1 cellular context compared by ENCODE assay signal in genomic region chr20:44776977-44777376, GRCh38.
TF ChIP-seq lines count a peak whose summit lies in the region.

No MANE protein-coding gene starts in this region.

TF ChIP-seq in HepG2, 621 proteins besides CTCF, POLR2A, EP300 and RAD21 (continued from another document and continues in another):
- TF ChIP-seq, protein P1, sequence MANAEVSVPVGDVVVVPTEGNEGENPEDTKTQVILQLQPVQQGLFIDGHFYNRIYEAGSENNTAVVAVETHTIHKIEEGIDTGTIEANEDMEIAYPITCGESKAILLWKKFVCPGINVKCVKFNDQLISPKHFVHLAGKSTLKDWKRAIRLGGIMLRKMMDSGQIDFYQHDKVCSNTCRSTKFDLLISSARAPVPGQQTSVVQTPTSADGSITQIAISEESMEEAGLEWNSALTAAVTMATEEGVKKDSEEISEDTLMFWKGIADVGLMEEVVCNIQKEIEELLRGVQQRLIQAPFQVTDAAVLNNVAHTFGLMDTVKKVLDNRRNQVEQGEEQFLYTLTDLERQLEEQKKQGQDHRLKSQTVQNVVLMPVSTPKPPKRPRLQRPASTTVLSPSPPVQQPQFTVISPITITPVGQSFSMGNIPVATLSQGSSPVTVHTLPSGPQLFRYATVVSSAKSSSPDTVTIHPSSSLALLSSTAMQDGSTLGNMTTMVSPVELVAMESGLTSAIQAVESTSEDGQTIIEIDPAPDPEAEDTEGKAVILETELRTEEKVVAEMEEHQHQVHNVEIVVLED (CRISPR knock-in tag; IDR thresholded peaks at IDR 0.05; ENCODE audit: borderline replicate concordance): no peak
- peak; percentile 82; the same call in 1 of the 2 replicates for TF ChIP-seq ZNF124 (CRISPR knock-in tag; IDR thresholded peaks at IDR 0.05)
- TF ChIP-seq, protein P2, sequence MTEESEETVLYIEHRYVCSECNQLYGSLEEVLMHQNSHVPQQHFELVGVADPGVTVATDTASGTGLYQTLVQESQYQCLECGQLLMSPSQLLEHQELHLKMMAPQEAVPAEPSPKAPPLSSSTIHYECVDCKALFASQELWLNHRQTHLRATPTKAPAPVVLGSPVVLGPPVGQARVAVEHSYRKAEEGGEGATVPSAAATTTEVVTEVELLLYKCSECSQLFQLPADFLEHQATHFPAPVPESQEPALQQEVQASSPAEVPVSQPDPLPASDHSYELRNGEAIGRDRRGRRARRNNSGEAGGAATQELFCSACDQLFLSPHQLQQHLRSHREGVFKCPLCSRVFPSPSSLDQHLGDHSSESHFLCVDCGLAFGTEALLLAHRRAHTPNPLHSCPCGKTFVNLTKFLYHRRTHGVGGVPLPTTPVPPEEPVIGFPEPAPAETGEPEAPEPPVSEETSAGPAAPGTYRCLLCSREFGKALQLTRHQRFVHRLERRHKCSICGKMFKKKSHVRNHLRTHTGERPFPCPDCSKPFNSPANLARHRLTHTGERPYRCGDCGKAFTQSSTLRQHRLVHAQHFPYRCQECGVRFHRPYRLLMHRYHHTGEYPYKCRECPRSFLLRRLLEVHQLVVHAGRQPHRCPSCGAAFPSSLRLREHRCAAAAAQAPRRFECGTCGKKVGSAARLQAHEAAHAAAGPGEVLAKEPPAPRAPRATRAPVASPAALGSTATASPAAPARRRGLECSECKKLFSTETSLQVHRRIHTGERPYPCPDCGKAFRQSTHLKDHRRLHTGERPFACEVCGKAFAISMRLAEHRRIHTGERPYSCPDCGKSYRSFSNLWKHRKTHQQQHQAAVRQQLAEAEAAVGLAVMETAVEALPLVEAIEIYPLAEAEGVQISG (CRISPR knock-in tag; IDR thresholded peaks at IDR 0.05): 0 out of 2 replicates have a peak, but pooled peaks have one; percentile 24
- TF ChIP-seq CERS6 (CRISPR knock-in tag; IDR thresholded peaks at IDR 0.05): no peak
- TF ChIP-seq DPF2 (CRISPR knock-in tag; IDR thresholded peaks at IDR 0.05; ENCODE audit: borderline replicate concordance, low read depth): no peak
- TF ChIP-seq ZNF180 (CRISPR knock-in tag; IDR thresholded peaks at IDR 0.05; ENCODE audit: borderline replicate concordance, low read depth): no peak
- TF ChIP-seq ZFP1 (CRISPR knock-in tag; IDR thresholded peaks at IDR 0.05): no peak
- TF ChIP-seq ZNF263 (CRISPR knock-in tag; IDR thresholded peaks at IDR 0.05): peak; percentile 39; the same call in 1 of the 2 replicates
- TF ChIP-seq ZNF441 (CRISPR knock-in tag; IDR thresholded peaks at IDR 0.05; ENCODE audit: borderline replicate concordance): peak; percentile 70
- no peak for TF ChIP-seq ZFP91 (CRISPR knock-in tag; IDR thresholded peaks at IDR 0.05; ENCODE audit: borderline replicate concordance)
- TF ChIP-seq, protein P3, sequence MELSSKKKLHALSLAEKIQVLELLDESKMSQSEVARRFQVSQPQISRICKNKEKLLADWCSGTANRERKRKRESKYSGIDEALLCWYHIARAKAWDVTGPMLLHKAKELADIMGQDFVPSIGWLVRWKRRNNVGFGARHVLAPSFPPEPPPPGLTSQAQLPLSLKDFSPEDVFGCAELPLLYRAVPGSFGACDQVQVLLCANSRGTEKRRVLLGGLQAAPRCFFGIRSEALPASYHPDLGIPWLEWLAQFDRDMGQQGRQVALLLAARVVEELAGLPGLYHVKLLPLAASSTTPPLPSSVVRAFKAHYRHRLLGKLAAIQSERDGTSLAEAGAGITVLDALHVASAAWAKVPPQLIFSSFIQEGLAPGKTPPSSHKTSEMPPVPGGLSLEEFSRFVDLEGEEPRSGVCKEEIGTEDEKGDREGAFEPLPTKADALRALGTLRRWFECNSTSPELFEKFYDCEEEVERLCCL (CRISPR knock-in tag; IDR thresholded peaks at IDR 0.05; ENCODE audit: borderline replicate concordance): no peak
- TF ChIP-seq SIN3A (IDR thresholded peaks at IDR 0.05; ENCODE audit: borderline replicate concordance, low read depth, low read length): no peak
- no peak for TF ChIP-seq HES4 (CRISPR knock-in tag; IDR thresholded peaks at IDR 0.05; ENCODE audit: borderline replicate concordance)
- TF ChIP-seq SOX5 (CRISPR knock-in tag; IDR thresholded peaks at IDR 0.05; ENCODE audit: borderline replicate concordance): peak; percentile 28; the same call in 1 of the 2 replicates
- TF ChIP-seq ZSCAN29 (CRISPR knock-in tag; conservative IDR thresholded peaks at IDR 0.05): no peak
- no peak for TF ChIP-seq RFX3 (CRISPR knock-in tag; IDR thresholded peaks at IDR 0.05)
- TF ChIP-seq SOX6 (IDR thresholded peaks at IDR 0.05): no peak
- no peak for TF ChIP-seq SOX6 (CRISPR knock-in tag; IDR thresholded peaks at IDR 0.05)
- TF ChIP-seq ZNF160 (CRISPR knock-in tag; IDR thresholded peaks at IDR 0.05): no peak
- TF ChIP-seq, protein P4, sequence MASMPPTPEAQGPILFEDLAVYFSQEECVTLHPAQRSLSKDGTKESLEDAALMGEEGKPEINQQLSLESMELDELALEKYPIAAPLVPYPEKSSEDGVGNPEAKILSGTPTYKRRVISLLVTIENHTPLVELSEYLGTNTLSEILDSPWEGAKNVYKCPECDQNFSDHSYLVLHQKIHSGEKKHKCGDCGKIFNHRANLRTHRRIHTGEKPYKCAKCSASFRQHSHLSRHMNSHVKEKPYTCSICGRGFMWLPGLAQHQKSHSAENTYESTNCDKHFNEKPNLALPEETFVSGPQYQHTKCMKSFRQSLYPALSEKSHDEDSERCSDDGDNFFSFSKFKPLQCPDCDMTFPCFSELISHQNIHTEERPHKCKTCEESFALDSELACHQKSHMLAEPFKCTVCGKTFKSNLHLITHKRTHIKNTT (CRISPR knock-in tag; IDR thresholded peaks at IDR 0.05): no peak
- TF ChIP-seq ATRX (CRISPR knock-in tag; IDR thresholded peaks at IDR 0.05; ENCODE audit: borderline replicate concordance): no peak
- no peak for TF ChIP-seq ZNF33B (CRISPR knock-in tag; IDR thresholded peaks at IDR 0.05)
- no peak for TF ChIP-seq ZNF841 (CRISPR knock-in tag; IDR thresholded peaks at IDR 0.05; ENCODE audit: borderline replicate concordance)
- no peak for TF ChIP-seq GRHL1 (CRISPR knock-in tag; conservative IDR thresholded peaks at IDR 0.05)
- TF ChIP-seq PTBP1 (IDR thresholded peaks at IDR 0.05; ENCODE audit: low read depth, low read length, poor library complexity, severe bottlenecking): no peak
- no peak for TF ChIP-seq KDM4B (CRISPR knock-in tag; IDR thresholded peaks at IDR 0.05)
- TF ChIP-seq PRPF4 (IDR thresholded peaks at IDR 0.05; ENCODE audit: low read depth, low read length, poor library complexity, severe bottlenecking): no peak
- TF ChIP-seq MXI1 (IDR thresholded peaks at IDR 0.05; ENCODE audit: borderline replicate concordance, low read depth, low read length): no peak
- TF ChIP-seq ZNF468 (CRISPR knock-in tag; IDR thresholded peaks at IDR 0.05): no peak
- TF ChIP-seq FLYWCH1 (CRISPR knock-in tag; IDR thresholded peaks at IDR 0.05): no peak
- TF ChIP-seq DNMT3B (CRISPR knock-in tag; conservative IDR thresholded peaks at IDR 0.05): 0 out of 2 replicates have a peak, but pooled peaks have one; percentile 69
- no peak for TF ChIP-seq TBX3 (IDR thresholded peaks at IDR 0.05; ENCODE audit: borderline replicate concordance)
- TF ChIP-seq JUNB (CRISPR knock-in tag; IDR thresholded peaks at IDR 0.05; ENCODE audit: borderline replicate concordance): no peak
- TF ChIP-seq HIVEP1 (CRISPR knock-in tag; IDR thresholded peaks at IDR 0.05): no peak
- TF ChIP-seq ZNF251 (CRISPR knock-in tag; IDR thresholded peaks at IDR 0.05): no peak
- no peak for TF ChIP-seq ZNF619 (CRISPR knock-in tag; IDR thresholded peaks at IDR 0.05)
- TF ChIP-seq NR2F6 (IDR thresholded peaks at IDR 0.05): no peak
- 0 out of 2 replicates have a peak, but pooled peaks have one; percentile 36 for TF ChIP-seq NR2F6 (CRISPR knock-in tag; IDR thresholded peaks at IDR 0.05)
- TF ChIP-seq ZNF580 (CRISPR knock-in tag; IDR thresholded peaks at IDR 0.05; ENCODE audit: borderline replicate concordance, low read depth): 0 out of 2 replicates have a peak, but pooled peaks have one; percentile 39
- no peak for TF ChIP-seq JARID2 (CRISPR knock-in tag; IDR thresholded peaks at IDR 0.05; ENCODE audit: insufficient replicate concordance)
- peak; percentile 96 for TF ChIP-seq ZSCAN9 (CRISPR knock-in tag; IDR thresholded peaks at IDR 0.05; ENCODE audit: borderline replicate concordance)
- no peak for TF ChIP-seq ZNF670 (CRISPR knock-in tag; IDR thresholded peaks at IDR 0.05; ENCODE audit: borderline replicate concordance)
- no peak for TF ChIP-seq ZNF766 (CRISPR knock-in tag; IDR thresholded peaks at IDR 0.05; ENCODE audit: borderline replicate concordance)
- no peak for TF ChIP-seq PCBP1 (IDR thresholded peaks at IDR 0.05; ENCODE audit: borderline replicate concordance, low read depth, low read length)
- TF ChIP-seq CENPX (CRISPR knock-in tag; IDR thresholded peaks at IDR 0.05): no peak
- TF ChIP-seq FOXO1 (CRISPR knock-in tag; IDR thresholded peaks at IDR 0.05): 0 out of 2 replicates have a peak, but pooled peaks have one; percentile 40
- TF ChIP-seq TAF15 (IDR thresholded peaks at IDR 0.05; ENCODE audit: low read depth, low read length, poor library complexity, severe bottlenecking): no peak
- peak; percentile 40; the same call in 1 of the 2 replicates for TF ChIP-seq FOSL2 (CRISPR knock-in tag; IDR thresholded peaks at IDR 0.05)
- TF ChIP-seq JUN (CRISPR knock-in tag; IDR thresholded peaks at IDR 0.05): no peak
- TF ChIP-seq, protein P5, sequence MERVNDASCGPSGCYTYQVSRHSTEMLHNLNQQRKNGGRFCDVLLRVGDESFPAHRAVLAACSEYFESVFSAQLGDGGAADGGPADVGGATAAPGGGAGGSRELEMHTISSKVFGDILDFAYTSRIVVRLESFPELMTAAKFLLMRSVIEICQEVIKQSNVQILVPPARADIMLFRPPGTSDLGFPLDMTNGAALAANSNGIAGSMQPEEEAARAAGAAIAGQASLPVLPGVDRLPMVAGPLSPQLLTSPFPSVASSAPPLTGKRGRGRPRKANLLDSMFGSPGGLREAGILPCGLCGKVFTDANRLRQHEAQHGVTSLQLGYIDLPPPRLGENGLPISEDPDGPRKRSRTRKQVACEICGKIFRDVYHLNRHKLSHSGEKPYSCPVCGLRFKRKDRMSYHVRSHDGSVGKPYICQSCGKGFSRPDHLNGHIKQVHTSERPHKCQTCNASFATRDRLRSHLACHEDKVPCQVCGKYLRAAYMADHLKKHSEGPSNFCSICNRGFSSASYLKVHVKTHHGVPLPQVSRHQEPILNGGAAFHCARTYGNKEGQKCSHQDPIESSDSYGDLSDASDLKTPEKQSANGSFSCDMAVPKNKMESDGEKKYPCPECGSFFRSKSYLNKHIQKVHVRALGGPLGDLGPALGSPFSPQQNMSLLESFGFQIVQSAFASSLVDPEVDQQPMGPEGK (CRISPR knock-in tag; IDR thresholded peaks at IDR 0.05): 0 out of 2 replicates have a peak, but pooled peaks have one; percentile 30
- peak; percentile 79 for TF ChIP-seq MIXL1 (CRISPR knock-in tag; IDR thresholded peaks at IDR 0.05)
- no peak for TF ChIP-seq SMAD9 (CRISPR knock-in tag; IDR thresholded peaks at IDR 0.05)
- TF ChIP-seq REXO4 (CRISPR knock-in tag; IDR thresholded peaks at IDR 0.05; ENCODE audit: borderline replicate concordance): no peak
- no peak for TF ChIP-seq KAT2B (IDR thresholded peaks at IDR 0.05; ENCODE audit: borderline replicate concordance, low read depth, low read length)
- no peak for TF ChIP-seq FOXK2 (IDR thresholded peaks at IDR 0.05)
- no peak for TF ChIP-seq ZNF253 (CRISPR knock-in tag; IDR thresholded peaks at IDR 0.05; ENCODE audit: borderline replicate concordance)
- TF ChIP-seq, protein P6, sequence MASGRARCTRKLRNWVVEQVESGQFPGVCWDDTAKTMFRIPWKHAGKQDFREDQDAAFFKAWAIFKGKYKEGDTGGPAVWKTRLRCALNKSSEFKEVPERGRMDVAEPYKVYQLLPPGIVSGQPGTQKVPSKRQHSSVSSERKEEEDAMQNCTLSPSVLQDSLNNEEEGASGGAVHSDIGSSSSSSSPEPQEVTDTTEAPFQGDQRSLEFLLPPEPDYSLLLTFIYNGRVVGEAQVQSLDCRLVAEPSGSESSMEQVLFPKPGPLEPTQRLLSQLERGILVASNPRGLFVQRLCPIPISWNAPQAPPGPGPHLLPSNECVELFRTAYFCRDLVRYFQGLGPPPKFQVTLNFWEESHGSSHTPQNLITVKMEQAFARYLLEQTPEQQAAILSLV (CRISPR knock-in tag; IDR thresholded peaks at IDR 0.05; ENCODE audit: borderline replicate concordance): no peak
